In genomic region chr20:51144476-51144875, GRCh38 we compare ENCODE assay signal across 17 cellular contexts.
DNase-seq lines count a peak whose midpoint lies in the region; ATAC-seq and TF ChIP-seq lines count a peak whose summit lies in the region.
"Had no signal": no experiment of that assay in that cellular context is flagged by ENCODE, and none has a peak within 500 bp of the region (broad histone marks: within the 10 kb centered on the region; RNA-seq: fewer than 3 reads in every experiment).

No MANE protein-coding gene starts in this region.

- no peak for ATAC-seq in IMR-90 (ENCODE audit: low read depth)

- POLR2A ChIA-PET in IMR-90 (lab: Charles Lee; ENCODE audit: unreplicated experiment) (no interaction called here), OCI-LY7 (lab: Charles Lee) (interaction anchor here (0.5 kb wide), 1 partner anchor 394 kb away, joined by 6 read pairs; no protein-coding TSS in a partner anchor)

- no peak overlapping the region for H3K9ac ChIP-seq in IMR-90 (ENCODE audit: low read depth, low read length)
- H3K9ac ChIP-seq: GM23248 had no signal

- in situ Hi-C loops in IMR-90 (cut with MboI; ENCODE audit: low sequenced_read_pairs), result no loop called here

- H2AK5ac ChIP-seq in IMR-90 (ENCODE audit: low read depth, low read length), result no peak overlapping the region

- no peak overlapping the region for H3K4me2 ChIP-seq in IMR-90 (ENCODE audit: low read depth, low read length)
- no peak overlapping the region for H3K4me2 ChIP-seq in OCI-LY7 (ENCODE audit: low read length)

- H3K9me3 ChIP-seq in IMR-90 (ENCODE audit: control insufficient read depth, insufficient read depth, low read length), result peaks cover 6% of the 10 kb centered on the region
- peaks cover 5% of the 10 kb centered on the region; the same call in 1 of the 2 replicates for H3K9me3 ChIP-seq in OCI-LY7 (ENCODE audit: low read length)
- H3K9me3 ChIP-seq: BE2C had no signal

- no peak overlapping the region for H3K23ac ChIP-seq in IMR-90 (ENCODE audit: low read depth, low read length)

- H2AFZ ChIP-seq in IMR-90 (replicated peaks; ENCODE audit: low read length, poor library complexity) (peak overlapping the region; percentile 39), OCI-LY7 (ENCODE audit: low read length) (no peak overlapping the region)
- H2AFZ ChIP-seq: GM23248 had no signal

- H3K27me3 Mint-ChIP-seq in nephron progenitor cell (ENCODE audit: low read depth, poor library complexity), result peaks cover 10% of the 10 kb centered on the region

- no peaks in the 10 kb centered on the region for H3K9me2 ChIP-seq in OCI-LY7 (ENCODE audit: insufficient read depth, low read length)

- dilution Hi-C loops in IMR-90 (cut with HindIII; ENCODE audit: low sequenced_read_pairs, unreplicated experiment), result no loop called here

- H2BK120ac ChIP-seq in IMR-90 (ENCODE audit: low read depth, low read length), result no peak overlapping the region

- H4K8ac ChIP-seq in IMR-90 (ENCODE audit: low read depth in 2 of 2, low read length in 2 of 2), result no peak overlapping the region

- no peaks in the 10 kb centered on the region for H3K4me1 ChIP-seq in IMR-90 (ENCODE audit: control insufficient read depth, insufficient read depth, low read length)
- H3K4me1 ChIP-seq in OCI-LY7 (ENCODE audit: insufficient read depth, low read length, poor library complexity, severe bottlenecking), result no peaks in the 10 kb centered on the region
- H3K4me1 ChIP-seq: BE2C, Caco-2 had no signal

- no peak overlapping the region for H4K91ac ChIP-seq in IMR-90 (ENCODE audit: insufficient read depth, low read depth, low read length)

- no peak overlapping the region for H3K14ac ChIP-seq in IMR-90 (replicated peaks; ENCODE audit: low read depth, low read length)

- H3K36me3 ChIP-seq in IMR-90 (ENCODE audit: control insufficient read depth, insufficient read depth, low read length), result no peaks in the 10 kb centered on the region
- no peaks in the 10 kb centered on the region for H3K36me3 ChIP-seq in OCI-LY7 (ENCODE audit: insufficient read depth, low read length)
- H3K36me3 ChIP-seq: BE2C had no signal

- DNase-seq in IMR-90 (no peak), ecto neural progenitor cell (ENCODE audit: low spot score) (peak; percentile 21), nephron progenitor cell (no peak), OCI-LY7 (ENCODE audit: low spot score) (no peak), NCI-H748 treated with DMSO at 0.1 percent for 48 hours (lab: John Stamatoyannopoulos, UW) (no peak), T1000 (lab: John Stamatoyannopoulos, UW) (no peak)
- no peak for DNase-seq in stimulated activated CD4-positive, alpha-beta T cell treated with anti-CD3 and anti-CD28 coated beads, Interleukin-12 subunit alpha, Interleukin-12 subunit beta, amount 100 ng/mL, for 4 hours
- DNase-seq: ACHN; BE2C; C1 segment of cervical spinal cord; Caco-2; CD4-positive, alpha-beta T cell; GM23248; HCEC 1CT had no signal

- H3K4me3 ChIP-seq in IMR-90 (ENCODE audit: insufficient read depth, low read depth, low read length) (no peak overlapping the region), OCI-LY7 (ENCODE audit: low read depth, low read length, poor library complexity, severe bottlenecking) (no peak overlapping the region)
- H3K4me3 ChIP-seq: GM23248 had no signal

- H3K9me3 Mint-ChIP-seq in nephron progenitor cell, result peaks cover 30% of the 10 kb centered on the region

- peak overlapping the region; percentile 42 for H3K4me3 Mint-ChIP-seq in nephron progenitor cell
- H3K4me3 Mint-ChIP-seq: CD4-positive, alpha-beta T cell; IgD-negative memory B cell had no signal

- no peak for TF ChIP-seq RAD21 in IMR-90 (IDR thresholded peaks at IDR 0.05; ENCODE audit: low read length)

- H3K27me3 ChIP-seq in IMR-90 (ENCODE audit: control insufficient read depth, insufficient read depth, low read length), result peaks cover 35% of the 10 kb centered on the region
- H3K27me3 ChIP-seq: BE2C had no signal

- H3K79me2 ChIP-seq in OCI-LY7 (ENCODE audit: insufficient read depth, low read depth, low read length), result no peaks in the 10 kb centered on the region

- no peak overlapping the region for H3K4ac ChIP-seq in IMR-90 (ENCODE audit: low read depth, low read length)

- no peak overlapping the region for H3K56ac ChIP-seq in IMR-90 (ENCODE audit: extremely low read depth, insufficient read depth, low read length)

- CTCF ChIA-PET in IMR-90 (lab: Yijun Ruan, JAX), result no interaction called here
- CTCF ChIA-PET in OCI-LY7 (lab: Charles Lee; ENCODE audit: unreplicated experiment), result no interaction called here

- TF ChIP-seq CTCF in C4-2B (conservative IDR thresholded peaks at IDR 0.05) (no peak), IMR-90 (conservative IDR thresholded peaks at IDR 0.05; ENCODE audit: low read depth, low read length) (no peak), nephron progenitor cell (IDR thresholded peaks at IDR 0.05) (no peak), OCI-LY7 (conservative IDR thresholded peaks at IDR 0.05; ENCODE audit: low read length) (no peak)

- no peak overlapping the region for H2BK15ac ChIP-seq in IMR-90 (ENCODE audit: low read depth, low read length)

- no peaks in the 10 kb centered on the region for H3K9me1 ChIP-seq in IMR-90 (ENCODE audit: insufficient read depth, low read length)

- no peak overlapping the region for H3K18ac ChIP-seq in IMR-90 (ENCODE audit: low read depth, low read length)

- TF ChIP-seq POLR2A in IMR-90 (IDR thresholded peaks at IDR 0.05; ENCODE audit: low read depth, low read length), result no peak

- no peak overlapping the region for H2AK9ac ChIP-seq in IMR-90 (replicated peaks; ENCODE audit: low read depth, low read length, poor library complexity)

- 20% methylated on average over 1 of the region's 5 CpGs; no CpG with 5 or more reads in 1 of the 2 experiments for WGBS in IMR-90 (ENCODE audit: extremely low coverage in 2 of 2, insufficient read length in 1 of 2), 2 experiments

- peaks cover 18% of the 10 kb centered on the region for H3K36me3 Mint-ChIP-seq in nephron progenitor cell (ENCODE audit: low read depth)
- H3K36me3 Mint-ChIP-seq: IgD-negative memory B cell had no signal

- peaks cover 41% of the 10 kb centered on the region for H3K4me1 Mint-ChIP-seq in nephron progenitor cell
- H3K4me1 Mint-ChIP-seq: IgD-negative memory B cell had no signal

- peak overlapping the region; percentile 94 for H3K27ac Mint-ChIP-seq in nephron progenitor cell
- H3K27ac Mint-ChIP-seq: CD4-positive, alpha-beta T cell had no signal

- H2BK5ac ChIP-seq in IMR-90 (ENCODE audit: low read depth, low read length, poor library complexity, severe bottlenecking), result no peak overlapping the region

- H2BK20ac ChIP-seq in IMR-90 (ENCODE audit: low read depth, low read length), result no peak overlapping the region

- no peaks in the 10 kb centered on the region for H4K20me1 ChIP-seq in IMR-90 (ENCODE audit: insufficient read depth, low read length)
- H4K20me1 ChIP-seq in OCI-LY7 (ENCODE audit: insufficient read depth, low read length), result no peaks in the 10 kb centered on the region

- no peaks in the 10 kb centered on the region for H3K79me1 ChIP-seq in IMR-90 (ENCODE audit: low read depth in 1 of 2, low read length in 2 of 2)

- intact Hi-C loops in IMR-90 (cut with micrococcal nuclease) (no loop called here), OCI-LY7 (cut with micrococcal nuclease; ENCODE audit: unreplicated experiment) (no loop called here)

- BruUV-seq in IMR-90 (replicated peaks; lab: Mats Ljungman, UMichigan), result no TSS peak
- no TSS peak for BruUV-seq in OCI-LY7 (replicated peaks; lab: Mats Ljungman, UMichigan)

- H4K5ac ChIP-seq in IMR-90 (ENCODE audit: low read depth, low read length), result no peak overlapping the region

- H3K27ac ChIP-seq in C4-2B, result peak overlapping the region; percentile 78
- H3K27ac ChIP-seq in IMR-90 (ENCODE audit: insufficient read depth, low read length), result no peak overlapping the region
- no peak overlapping the region for H3K27ac ChIP-seq in OCI-LY7 (ENCODE audit: low read depth, low read length, poor library complexity, severe bottlenecking)
- H3K27ac ChIP-seq: GM23248, HL-60 had no signal

TF ChIP-seq in IMR-90, 13 proteins besides CTCF, POLR2A, EP300 and RAD21:
- no peak for TF ChIP-seq MAFK (IDR thresholded peaks at IDR 0.05; ENCODE audit: low read depth, low read length)
- TF ChIP-seq USF2 (IDR thresholded peaks at IDR 0.05; ENCODE audit: low read depth, low read length), result no peak
- TF ChIP-seq MAZ (IDR thresholded peaks at IDR 0.05; ENCODE audit: borderline replicate concordance, low read depth, low read length), result no peak
- no peak for TF ChIP-seq ELK1 (IDR thresholded peaks at IDR 0.05; ENCODE audit: borderline replicate concordance, low read depth, low read length)
- no peak for TF ChIP-seq CHD1 (IDR thresholded peaks at IDR 0.05; ENCODE audit: low read depth, low read length)
- TF ChIP-seq RCOR1 (IDR thresholded peaks at IDR 0.05; ENCODE audit: insufficient replicate concordance, low read length), result no peak
- TF ChIP-seq NFE2L2 (IDR thresholded peaks at IDR 0.05; ENCODE audit: low read depth, low read length), result no peak
- no peak for TF ChIP-seq BHLHE40 (IDR thresholded peaks at IDR 0.05; ENCODE audit: low read depth, low read length)
- TF ChIP-seq MXI1 (IDR thresholded peaks at IDR 0.05; ENCODE audit: borderline replicate concordance, low read depth, low read length), result no peak
- TF ChIP-seq CEBPB (IDR thresholded peaks at IDR 0.05; ENCODE audit: low read depth, low read length), result no peak
- TF ChIP-seq FOS (IDR thresholded peaks at IDR 0.05; ENCODE audit: low read depth, low read length), result no peak
- no peak for TF ChIP-seq RFX5 (IDR thresholded peaks at IDR 0.05; ENCODE audit: low read depth, low read length)
- no peak for TF ChIP-seq SMC3 (IDR thresholded peaks at IDR 0.05; ENCODE audit: low read depth, low read length)
